In the genomic region with DNA sequence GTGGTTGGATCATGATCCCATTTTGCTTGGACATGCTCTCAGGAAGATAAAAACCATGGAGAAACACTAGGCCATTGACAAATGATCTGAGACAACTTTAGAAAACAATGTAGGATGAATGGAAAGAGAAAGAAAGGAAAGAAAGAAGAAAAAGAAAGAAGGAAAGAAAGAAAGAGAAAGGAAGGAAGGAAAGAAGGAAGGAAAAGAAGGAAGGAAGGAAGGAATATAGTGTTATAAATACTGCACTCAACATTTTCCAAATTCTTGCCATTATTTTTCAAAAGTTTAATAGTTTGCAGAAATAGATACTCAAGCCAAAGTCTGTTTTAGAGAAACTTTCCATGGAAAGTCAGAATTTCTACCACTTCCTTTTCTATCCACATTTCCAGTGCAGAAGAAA, we compare ENCODE assay signal across 22 cellular contexts. TPM values are rescaled to one million over a fixed set of nuclear protein-coding genes. Genes with fewer than 3 reads are reported as not detected.
DNase-seq lines count a peak whose midpoint lies in the region; ATAC-seq, FAIRE-seq and TF ChIP-seq lines count a peak whose summit lies in the region.
"Had no signal": no experiment of that assay in that cellular context is flagged by ENCODE, and none has a peak within 500 bp of the region (broad histone marks: within the 10 kb centered on the region; RNA-seq: fewer than 3 reads in every experiment).

No MANE protein-coding gene starts in this region.

- H3K4me3 ChIP-seq in HepG2 (replicated peaks in 1 of 3; ENCODE audit: insufficient read depth in 1 of 3, low read depth in 2 of 3, low read length in 3 of 3) = no peak overlapping the region
- H3K4me3 ChIP-seq in right lobe of liver = no peak overlapping the region
- H3K4me3 ChIP-seq: BLaER1, GM12878 had no signal

- no peak for TF ChIP-seq RAD21 in HepG2 (CRISPR knock-in tag; IDR thresholded peaks at IDR 0.05)

- no peaks in the 10 kb centered on the region for H4K20me1 ChIP-seq in HepG2 (ENCODE audit: insufficient read depth, low read length)
- H4K20me1 ChIP-seq: BLaER1 had no signal

- no peaks in the 10 kb centered on the region for H3K4me1 Mint-ChIP-seq in activated T-helper 17 cell treated with anti-CD3 and anti-CD28 coated beads, Interleukin-2, amount 50 U/mL, for 72 hours
- H3K4me1 Mint-ChIP-seq: CD8-positive, alpha-beta memory T cell had no signal

- peak overlapping the region; percentile 13 for H3K27ac Mint-ChIP-seq in activated T-helper 17 cell treated with anti-CD3 and anti-CD28 coated beads, Interleukin-2, amount 50 U/mL, for 72 hours
- H3K27ac Mint-ChIP-seq: H9 had no signal

- H3K9ac ChIP-seq in HepG2 (ENCODE audit: insufficient read depth, low read depth, low read length) = no peak overlapping the region
- H3K9ac ChIP-seq: BLaER1 had no signal

- no peaks in the 10 kb centered on the region for H3K27me3 Mint-ChIP-seq in activated T-helper 17 cell treated with anti-CD3 and anti-CD28 coated beads, Interleukin-2, amount 50 U/mL, for 72 hours
- H3K27me3 Mint-ChIP-seq: CD4-positive, CD25-positive, alpha-beta regulatory T cell; CD8-positive, alpha-beta memory T cell had no signal

- H3K4me3 Mint-ChIP-seq in activated T-helper 17 cell treated with anti-CD3 and anti-CD28 coated beads, Interleukin-2, amount 50 U/mL, for 72 hours = no peak overlapping the region
- H3K4me3 Mint-ChIP-seq: CD8-positive, alpha-beta memory T cell; H9 had no signal

- no peak for DNase-seq in HepG2 (ENCODE audit: low spot score)
- DNase-seq in right lobe of liver = no peak
- peak; percentile 44 for DNase-seq in SK-N-DZ (ENCODE audit: low spot score)
- DNase-seq in activated gamma-delta T cell (lab: John Stamatoyannopoulos, UW) = no peak
- no peak for DNase-seq in NCI-H146 treated with DMSO at 0.1 percent for 48 hours (lab: John Stamatoyannopoulos, UW; ENCODE audit: unreplicated experiment)
- DNase-seq: 8988T; CD4-positive, CD25-positive, alpha-beta regulatory T cell; CD8-positive, alpha-beta memory T cell; COR-L47; DMS 273 treated with DMSO at 0.1 percent for 48 hours; DMS53; DND-41; EL; H9 had no signal

- H3K36me3 Mint-ChIP-seq in activated T-helper 17 cell treated with anti-CD3 and anti-CD28 coated beads, Interleukin-2, amount 50 U/mL, for 72 hours (ENCODE audit: low read depth) = peaks cover 84% of the 10 kb centered on the region

- H3K9me3 ChIP-seq in HepG2 (ENCODE audit: low read length) = no peaks in the 10 kb centered on the region
- H3K9me3 ChIP-seq in right lobe of liver = no peaks in the 10 kb centered on the region
- H3K9me3 ChIP-seq: BLaER1 had no signal

- in situ Hi-C loops in HepG2 (cut with HindIII; ENCODE audit: extremely low pct_ligation_motif_present, low pct_unique_long_range_greater_than_20kb) = no loop called here

- H3K27me3 ChIP-seq in HepG2 (ENCODE audit: control insufficient read depth in 1 of 2, insufficient read depth in 2 of 2, low read length in 2 of 2) = peaks cover 0 to 14% of the 10 kb centered on the region in 2 experiments; a peak in 3 of 5 replicates
- H3K27me3 ChIP-seq in right lobe of liver = peaks cover 0 to 6% of the 10 kb centered on the region in 2 donors
- H3K27me3 ChIP-seq: BLaER1 had no signal

- POLR2A ChIA-PET in HepG2 (lab: Yijun Ruan, JAX) = no interaction called here

- CTCF ChIA-PET in HepG2 (lab: Yijun Ruan, JAX; ENCODE audit: low intra/inter-chr PET ratio, low total read pairs) = no interaction called here

- ATAC-seq in HepG2 (no peak), right lobe of liver (no peak), HG03571 (IDR thresholded peaks at IDR 0.05; ENCODE audit: unreplicated experiment) (no peak)
- ATAC-seq in activated T-helper 17 cell treated with anti-CD3 and anti-CD28 coated beads, Interleukin-2, amount 50 U/mL, for 72 hours (replicated peaks) = no peak
- ATAC-seq: GM12878 had no signal

- no TSS peak for BruUV-seq in HepG2 (replicated peaks; lab: Mats Ljungman, UMichigan)

- TF ChIP-seq CTCF in HepG2 (CRISPR knock-in tag; IDR thresholded peaks at IDR 0.05) (no peak), right lobe of liver (IDR thresholded peaks at IDR 0.05) (no peak)

- H3K36me3 ChIP-seq in HepG2 (replicated peaks in 1 of 2; ENCODE audit: control insufficient read depth in 1 of 2, insufficient read depth in 2 of 2, low read length in 2 of 2) (no peaks in the 10 kb centered on the region), right lobe of liver (no peaks in the 10 kb centered on the region)
- H3K36me3 ChIP-seq: BLaER1 had no signal

- TF ChIP-seq POLR2A in HepG2 (IDR thresholded peaks at IDR 0.05; ENCODE audit: insufficient read depth in 1 of 2, low read depth in 2 of 2, low read length in 2 of 2) (no peak), right lobe of liver (IDR thresholded peaks at IDR 0.05) (no peak)

- intact Hi-C loops in HepG2 (cut with micrococcal nuclease; ENCODE audit: unreplicated experiment) (no loop called here), right lobe of liver (cut with DNase I) (no loop called here)

- no peak for TF ChIP-seq EP300 in HepG2 (IDR thresholded peaks at IDR 0.05; ENCODE audit: low read depth in 2 of 2, low read length in 2 of 2)
- no peak for TF ChIP-seq EP300 in HepG2 (CRISPR knock-in tag; IDR thresholded peaks at IDR 0.05; ENCODE audit: borderline replicate concordance)

- no peak overlapping the region for H3K4me2 ChIP-seq in HepG2 (ENCODE audit: low read depth, low read length)
- H3K4me2 ChIP-seq: BLaER1 had no signal

- no peaks in the 10 kb centered on the region for H3K9me3 Mint-ChIP-seq in activated T-helper 17 cell treated with anti-CD3 and anti-CD28 coated beads, Interleukin-2, amount 50 U/mL, for 72 hours
- H3K9me3 Mint-ChIP-seq: H9 had no signal

- no peak for FAIRE-seq in HepG2 (lab: Jason Lieb, UNC)
- FAIRE-seq: GM12878, H1 had no signal

- H3K4me1 ChIP-seq in HepG2 (ENCODE audit: insufficient read depth, low read length) = no peaks in the 10 kb centered on the region
- H3K4me1 ChIP-seq in right lobe of liver = no peaks in the 10 kb centered on the region
- H3K4me1 ChIP-seq: BLaER1 had no signal

- no peak overlapping the region for H2AFZ ChIP-seq in HepG2 (ENCODE audit: low read length)

- H3K27ac ChIP-seq in HepG2 (ENCODE audit: extremely low read length, insufficient read depth, low read length) (no peak overlapping the region), right lobe of liver (no peak overlapping the region)
- H3K27ac ChIP-seq: BLaER1 had no signal

- H3K79me2 ChIP-seq in HepG2 (ENCODE audit: insufficient read depth, low read length) = no peaks in the 10 kb centered on the region

TF ChIP-seq in HepG2, 621 proteins besides CTCF, POLR2A, EP300 and RAD21 (continues in another document):
- TF ChIP-seq, protein P1, sequence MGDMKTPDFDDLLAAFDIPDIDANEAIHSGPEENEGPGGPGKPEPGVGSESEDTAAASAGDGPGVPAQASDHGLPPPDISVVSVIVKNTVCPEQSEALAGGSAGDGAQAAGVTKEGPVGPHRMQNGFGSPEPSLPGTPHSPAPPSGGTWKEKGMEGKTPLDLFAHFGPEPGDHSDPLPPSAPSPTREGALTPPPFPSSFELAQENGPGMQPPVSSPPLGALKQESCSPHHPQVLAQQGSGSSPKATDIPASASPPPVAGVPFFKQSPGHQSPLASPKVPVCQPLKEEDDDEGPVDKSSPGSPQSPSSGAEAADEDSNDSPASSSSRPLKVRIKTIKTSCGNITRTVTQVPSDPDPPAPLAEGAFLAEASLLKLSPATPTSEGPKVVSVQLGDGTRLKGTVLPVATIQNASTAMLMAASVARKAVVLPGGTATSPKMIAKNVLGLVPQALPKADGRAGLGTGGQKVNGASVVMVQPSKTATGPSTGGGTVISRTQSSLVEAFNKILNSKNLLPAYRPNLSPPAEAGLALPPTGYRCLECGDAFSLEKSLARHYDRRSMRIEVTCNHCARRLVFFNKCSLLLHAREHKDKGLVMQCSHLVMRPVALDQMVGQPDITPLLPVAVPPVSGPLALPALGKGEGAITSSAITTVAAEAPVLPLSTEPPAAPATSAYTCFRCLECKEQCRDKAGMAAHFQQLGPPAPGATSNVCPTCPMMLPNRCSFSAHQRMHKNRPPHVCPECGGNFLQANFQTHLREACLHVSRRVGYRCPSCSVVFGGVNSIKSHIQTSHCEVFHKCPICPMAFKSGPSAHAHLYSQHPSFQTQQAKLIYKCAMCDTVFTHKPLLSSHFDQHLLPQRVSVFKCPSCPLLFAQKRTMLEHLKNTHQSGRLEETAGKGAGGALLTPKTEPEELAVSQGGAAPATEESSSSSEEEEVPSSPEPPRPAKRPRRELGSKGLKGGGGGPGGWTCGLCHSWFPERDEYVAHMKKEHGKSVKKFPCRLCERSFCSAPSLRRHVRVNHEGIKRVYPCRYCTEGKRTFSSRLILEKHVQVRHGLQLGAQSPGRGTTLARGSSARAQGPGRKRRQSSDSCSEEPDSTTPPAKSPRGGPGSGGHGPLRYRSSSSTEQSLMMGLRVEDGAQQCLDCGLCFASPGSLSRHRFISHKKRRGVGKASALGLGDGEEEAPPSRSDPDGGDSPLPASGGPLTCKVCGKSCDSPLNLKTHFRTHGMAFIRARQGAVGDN (CRISPR knock-in tag; IDR thresholded peaks at IDR 0.05) = no peak

RNA-seq across cellular contexts. Expression of a gene that starts 39.2 kb away (rescaled TPM):
- not detected in 2 replicates for total RNA-seq in HepG2 (2016; rRNA removed; fragmentation: Illumina TruSeq; extraction: Trizol)
- total RNA-seq in HepG2 (2016; cell fraction: cytosol; rRNA removed; fragmentation: Illumina TruSeq; extraction: Trizol; ENCODE audit: low read depth) = not detected in 2 replicates
- total RNA-seq in HepG2 (2016; cell fraction: insoluble cytoplasmic fraction; rRNA removed; fragmentation: Illumina TruSeq; extraction: Trizol) = not detected in 2 replicates
- not detected in 2 replicates for total RNA-seq in HepG2 (2016; cell fraction: membrane; rRNA removed; fragmentation: Illumina TruSeq; extraction: Trizol)
- total RNA-seq in HepG2 (2016; cell fraction: nucleus; rRNA removed; fragmentation: Illumina TruSeq; extraction: Trizol) = not detected in 2 replicates
- polyA plus RNA-seq in HepG2 (2011; rRNA removed) = not detected in 2 replicates
- polyA plus RNA-seq in HepG2 (2011; cell fraction: cytosol; rRNA removed) = not detected in 2 replicates
- not detected in 2 replicates for polyA plus RNA-seq in HepG2 (2011; cell fraction: nucleus; rRNA removed)
- polyA plus RNA-seq in HepG2 (2012) = not detected in 2 replicates
- not detected in 2 replicates for polyA plus RNA-seq in HepG2 (2016; cell fraction: cytosol; fragmentation: Illumina TruSeq; extraction: Trizol; ENCODE audit: low read depth)
- not detected in 2 replicates for polyA plus RNA-seq in HepG2 (2016; cell fraction: insoluble cytoplasmic fraction; fragmentation: Illumina TruSeq; extraction: Trizol; ENCODE audit: low read depth)
- polyA plus RNA-seq in HepG2 (2016; cell fraction: membrane; fragmentation: Illumina TruSeq; extraction: Trizol; ENCODE audit: low read depth) = not detected in 2 replicates
- not detected in 2 replicates for polyA plus RNA-seq in HepG2 (2016; cell fraction: nucleus; fragmentation: Illumina TruSeq; extraction: Trizol; ENCODE audit: insufficient read depth, low read depth)
- polyA minus RNA-seq in HepG2 (2011; rRNA and poly(A)+ RNA removed; ENCODE audit: low replicate concordance) = not detected in 2 replicates
- not detected in 2 replicates for polyA minus RNA-seq in HepG2 (2011; cell fraction: cytosol; rRNA and poly(A)+ RNA removed)
- not detected in 2 replicates for polyA minus RNA-seq in HepG2 (2011; cell fraction: nucleus; rRNA and poly(A)+ RNA removed)
- not detected for total RNA-seq in right lobe of liver
- polyA plus RNA-seq in SK-N-DZ (2014; cell fraction: cytosol; rRNA removed) = 0.27 and 0.61 TPM in 2 replicates
- 0.07 and 0.72 TPM in 2 replicates for polyA plus RNA-seq in SK-N-DZ (2014; cell fraction: nucleus; rRNA removed)
- total RNA-seq in activated T-helper 17 cell treated with anti-CD3 and anti-CD28 coated beads, Interleukin-2, amount 50 U/mL, for 72 hours = not detected
- total RNA-seq: CD4-positive, CD25-positive, alpha-beta regulatory T cell; CD8-positive, alpha-beta memory T cell; G401; GM12878; H1; H9; HT-29 had no signal
- polyA plus RNA-seq: AG04450; CD4-positive, CD25-positive, alpha-beta regulatory T cell; CD8-positive, alpha-beta memory T cell had no signal
